ENCODE assay signal across 26 cellular contexts in the genomic region with DNA sequence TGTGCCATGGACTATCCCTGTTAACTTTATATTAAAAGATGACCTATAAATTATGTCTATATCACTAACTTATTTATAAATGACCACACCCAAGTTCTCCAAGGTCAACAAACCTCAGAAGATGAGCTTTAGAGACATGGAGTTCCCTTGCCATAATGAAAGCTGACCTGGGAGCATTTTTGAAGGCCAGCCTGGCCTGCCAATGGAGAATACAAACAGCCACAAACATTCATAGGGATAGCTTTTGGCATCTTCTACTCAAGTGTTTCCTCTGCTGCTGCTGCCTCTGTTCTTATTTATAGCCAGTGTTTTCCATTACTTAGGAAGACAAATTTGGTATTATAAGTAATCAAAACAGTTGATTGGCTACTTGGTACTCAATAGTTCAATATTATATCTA.
"Had no signal": no experiment of that assay in that cellular context is flagged by ENCODE, and none has a peak within 500 bp of the region (broad histone marks: within the 10 kb centered on the region; RNA-seq: fewer than 3 reads in every experiment).

No MANE protein-coding gene starts in this region.

- H3K27me3 ChIP-seq: stomach, suprapubic skin, testis, thyroid gland, tibial artery, tibial nerve, transverse colon, upper lobe of left lung, upper lobe of right lung, uterus, vagina had no signal

- H3K36me3 ChIP-seq: stomach, suprapubic skin, thoracic aorta, thyroid gland, tibial artery, tibial nerve, transverse colon, upper lobe of left lung, upper lobe of right lung, uterus, vagina had no signal

- H3K9me3 ChIP-seq: stomach, suprapubic skin, testis, thoracic aorta, thyroid gland, upper lobe of left lung, upper lobe of right lung, uterus, vagina had no signal

- H3K27ac ChIP-seq: stomach, suprapubic skin, testis, thoracic aorta, thyroid gland, tibial artery, tibial nerve, transverse colon, upper lobe of left lung, upper lobe of right lung, vagina had no signal

- H3K4me3 ChIP-seq: stomach, suprapubic skin, testis, thoracic aorta, thyroid gland, tibial artery, tibial nerve, transverse colon, upper lobe of left lung, upper lobe of right lung, uterus, vagina had no signal

- ATAC-seq: stimulated activated effector memory CD8-positive, alpha-beta T cell treated with anti-CD3 and anti-CD28 coated beads, Interleukin-12 subunit alpha, Interleukin-12 subunit beta, amount 100 ng/mL, for 72 hours; stimulated activated memory B cell treated with anti-CD40 and anti-IgM and Interleukin-4, amounts not matched to agents 10 μg/mL and 1 μg/mL and 100 μg/mL, for 72 hours; stimulated activated naive B cell treated with anti-CD40 and anti-IgM and Interleukin-4, amounts not matched to agents 10 μg/mL and 1 μg/mL and 100 μg/mL, for 72 hours; stimulated activated naive CD8-positive, alpha-beta T cell treated with anti-CD3 and anti-CD28 coated beads, Interleukin-15, amount 100 ng/mL, for 72 hours; stimulated activated naive CD8-positive, alpha-beta T cell treated with anti-CD3 and anti-CD28 coated beads, Interleukin-15, Interleukin-2, amounts not matched to agents 100 U/mL and 50 U/mL, for 24 hours; upper lobe of right lung had no signal

- DNase-seq: stimulated activated CD4-positive, alpha-beta T cell treated with anti-CD3 and anti-CD28 coated beads, Interleukin-2, amount 100 ng/mL, for 48 hours; stimulated activated CD4-positive, alpha-beta T cell treated with anti-CD3 and anti-CD28 coated beads, Interleukin-4, amount 100 ng/mL, for 1 hour; stimulated activated CD4-positive, alpha-beta T cell treated with anti-CD3 and anti-CD28 coated beads, Interleukin-4, amount 100 ng/mL, for 24 hours; stimulated activated CD4-positive, alpha-beta T cell treated with anti-CD3 and anti-CD28 coated beads, Interleukin-4, amount 100 ng/mL, for 4 hours; stimulated activated CD8-positive, alpha-beta memory T cell treated with anti-CD3 and anti-CD28 coated beads, Interleukin-4, amount 100 ng/mL, for 48 hours; stimulated activated naive B cell treated with anti-CD40 and anti-IgM and Interleukin-4, amounts not matched to agents 10 μg/mL and 1 μg/mL and 100 μg/mL, for 72 hours; stimulated activated naive CD4-positive, alpha-beta T cell; stimulated activated naive CD4-positive, alpha-beta T cell treated with Interleukin-2 at 50 U/mL for 16 hours; stimulated activated naive CD8-positive, alpha-beta T cell treated with anti-CD3 and anti-CD28 coated beads, Interleukin-15, amount 100 ng/mL, for 72 hours; stimulated activated naive CD8-positive, alpha-beta T cell treated with anti-CD3 and anti-CD28 coated beads, Interleukin-15, Interleukin-2, amounts not matched to agents 100 U/mL and 50 U/mL, for 24 hours; stomach; substantia nigra; testis; thyroid gland; tibial artery; transverse colon; trophoblast cell; upper lobe of left lung; upper lobe of right lung; uterus had no signal

- H3K4me1 ChIP-seq: stomach, suprapubic skin, testis, thyroid gland, tibial artery, tibial nerve, transverse colon, upper lobe of left lung, upper lobe of right lung, vagina had no signal
